Comparison of ENCODE assay signal across 20 cellular contexts in the genomic region with DNA sequence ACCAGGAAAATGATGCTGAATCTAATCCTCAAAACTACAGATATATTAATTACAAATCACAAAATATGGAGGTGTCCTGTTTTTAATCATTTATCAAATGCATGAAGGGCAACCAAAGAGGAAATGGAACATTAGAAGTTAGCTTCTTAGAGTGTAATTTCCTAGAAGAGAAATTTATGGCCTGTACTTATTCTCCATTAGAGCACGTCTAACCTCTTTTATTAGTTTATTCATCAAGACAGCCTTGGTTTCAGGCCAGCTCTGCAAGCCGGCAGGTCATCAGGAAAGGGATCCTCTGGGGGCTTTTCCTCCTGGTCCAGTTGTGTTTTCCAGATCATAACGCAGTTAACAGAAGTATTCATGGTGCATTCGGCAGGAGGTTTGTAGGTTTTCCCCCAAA.
"Had no signal": no experiment of that assay in that cellular context is flagged by ENCODE, and none has a peak within 500 bp of the region (broad histone marks: within the 10 kb centered on the region; RNA-seq: fewer than 3 reads in every experiment).

No MANE protein-coding gene starts in this region.

- H3K4me3 Mint-ChIP-seq: immature natural killer cell; naive B cell; neural crest cell; stimulated activated memory B cell treated with anti-CD40 and anti-IgM and Interleukin-4, amounts not matched to agents 10 μg/mL and 1 μg/mL and 100 μg/mL, for 72 hours; stimulated activated naive CD8-positive, alpha-beta T cell treated with anti-CD3 and anti-CD28 coated beads, Interleukin-15, Interleukin-2, amounts not matched to agents 100 ng/mL and 50 ng/mL, for 24 hours had no signal

- H3K27me3 ChIP-seq: foreskin keratinocyte, ovary, tibial artery, upper lobe of right lung, vagina had no signal

- H3K27me3 Mint-ChIP-seq: stimulated activated memory B cell treated with anti-CD40 and anti-IgM and Interleukin-4, amounts not matched to agents 10 μg/mL and 1 μg/mL and 100 μg/mL, for 72 hours had no signal

- H3K9me3 ChIP-seq: ovary, tibial artery, upper lobe of right lung, vagina had no signal

- DNase-seq: effector memory CD4-positive, alpha-beta T cell; foreskin keratinocyte; immature natural killer cell; kidney; left cardiac atrium; left ventricle myocardium superior; mesenchymal stem cell; naive B cell; ovary; right cardiac atrium; small intestine; stimulated activated CD4-positive, alpha-beta T cell treated with anti-CD3 and anti-CD28 coated beads, Interleukin-12 subunit alpha, Interleukin-12 subunit beta, amount 100 ng/mL, for 4 hours; stimulated activated CD4-positive, alpha-beta T cell treated with anti-CD3 and anti-CD28 coated beads, Interleukin-4, amount 100 ng/mL, for 24 hours; tibial artery; upper lobe of right lung had no signal

- H3K4me1 ChIP-seq: foreskin keratinocyte, upper lobe of right lung had no signal

- H3K4me3 ChIP-seq: lung, ovary, tibial artery, upper lobe of right lung, vagina had no signal

- H3K27ac Mint-ChIP-seq: immature natural killer cell; naive B cell; stimulated activated memory B cell treated with anti-CD40 and anti-IgM and Interleukin-4, amounts not matched to agents 10 μg/mL and 1 μg/mL and 100 μg/mL, for 72 hours; stimulated activated naive CD8-positive, alpha-beta T cell treated with anti-CD3 and anti-CD28 coated beads, Interleukin-15, Interleukin-2, amounts not matched to agents 100 ng/mL and 50 ng/mL, for 24 hours had no signal

- H3K36me3 Mint-ChIP-seq: immature natural killer cell; naive B cell; stimulated activated memory B cell treated with anti-CD40 and anti-IgM and Interleukin-4, amounts not matched to agents 10 μg/mL and 1 μg/mL and 100 μg/mL, for 72 hours had no signal

- H3K27ac ChIP-seq: foreskin keratinocyte, ovary, tibial artery, upper lobe of right lung, vagina had no signal

- H3K4me1 Mint-ChIP-seq: immature natural killer cell; naive B cell; stimulated activated memory B cell treated with anti-CD40 and anti-IgM and Interleukin-4, amounts not matched to agents 10 μg/mL and 1 μg/mL and 100 μg/mL, for 72 hours had no signal

- ATAC-seq: foreskin keratinocyte; left cardiac atrium; left ventricle myocardium superior; right cardiac atrium; stimulated activated memory B cell treated with anti-CD40 and anti-IgM and Interleukin-4, amounts not matched to agents 10 μg/mL and 1 μg/mL and 100 μg/mL, for 72 hours; upper lobe of right lung had no signal

- H3K36me3 ChIP-seq: ovary, upper lobe of right lung, vagina had no signal

- H3K9me3 Mint-ChIP-seq: immature natural killer cell; naive B cell; neural crest cell; stimulated activated memory B cell treated with anti-CD40 and anti-IgM and Interleukin-4, amounts not matched to agents 10 μg/mL and 1 μg/mL and 100 μg/mL, for 72 hours; stimulated activated naive CD8-positive, alpha-beta T cell treated with anti-CD3 and anti-CD28 coated beads, Interleukin-15, Interleukin-2, amounts not matched to agents 100 ng/mL and 50 ng/mL, for 24 hours had no signal
